ENCODE assay signal across 33 cellular contexts in the genomic region with DNA sequence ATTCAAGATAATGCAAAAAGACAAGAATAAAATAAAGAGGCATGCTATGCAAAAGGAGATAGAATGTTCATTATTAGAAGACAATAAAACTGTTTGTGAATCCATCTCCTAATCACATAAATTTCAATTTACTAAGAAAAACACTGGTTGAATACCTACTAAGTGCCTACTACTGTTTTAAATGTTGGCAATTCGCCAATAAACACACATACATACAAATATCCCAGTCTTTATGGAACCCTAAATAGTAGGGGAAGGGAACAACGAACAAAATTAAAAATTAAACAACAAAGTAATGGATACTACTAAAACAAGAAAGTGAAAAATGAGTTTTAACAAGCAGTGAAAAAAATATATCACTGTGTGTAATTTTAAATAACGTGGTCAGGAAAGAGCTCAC.
DNase-seq lines count a peak whose midpoint lies in the region; ATAC-seq, FAIRE-seq and TF ChIP-seq lines count a peak whose summit lies in the region.
"Had no signal": no experiment of that assay in that cellular context is flagged by ENCODE, and none has a peak within 500 bp of the region (broad histone marks: within the 10 kb centered on the region; RNA-seq: fewer than 3 reads in every experiment).

No MANE protein-coding gene starts in this region.

- H3K9me2 ChIP-seq in MM.1S (replicated peaks; ENCODE audit: insufficient read depth, low read length) = no peaks in the 10 kb centered on the region

- H3K79me1 ChIP-seq in neuronal stem cell (ENCODE audit: low read depth, low read length) = no peaks in the 10 kb centered on the region

- no peak for TF ChIP-seq POLR2A in HepG2 (IDR thresholded peaks at IDR 0.05; ENCODE audit: insufficient read depth in 1 of 2, low read depth in 2 of 2, low read length in 2 of 2)
- no peak for TF ChIP-seq POLR2A in right lobe of liver (IDR thresholded peaks at IDR 0.05)
- TF ChIP-seq POLR2A in K562 (conservative IDR thresholded peaks at IDR 0.05) = no peak

- no peak for DNase-seq in HepG2 (ENCODE audit: low spot score)
- no peak for DNase-seq in right lobe of liver
- DNase-seq in D721Med (ENCODE audit: insufficient read length, low spot score) = no peak
- no peak for DNase-seq in K562 (ENCODE audit: extremely low read depth in 1 of 4, low spot score in 3 of 4)
- DNase-seq in neuronal stem cell (ENCODE audit: low spot score) = no peak
- DNase-seq in MM.1S = no peak
- DNase-seq: 8988T; ACHN; AML-193; BE2C; C1 segment of cervical spinal cord; Caco-2; Calu3; CD4-positive, alpha-beta T cell; CD4-positive, CD25-positive, alpha-beta regulatory T cell; CD8-positive, alpha-beta memory T cell; CD8-positive, alpha-beta T cell; COR-L47; DMS 273 treated with DMSO at 0.1 percent for 48 hours; DMS153; DMS53; DMS79; DMS79 treated with DMSO at 0.1 percent for 48 hours; DND-41; EL had no signal

- H4K20me1 ChIP-seq in HepG2 (ENCODE audit: insufficient read depth, low read length) = no peaks in the 10 kb centered on the region
- no peaks in the 10 kb centered on the region for H4K20me1 ChIP-seq in K562 (replicated peaks; ENCODE audit: control insufficient read depth, insufficient read depth, low read length)
- H4K20me1 ChIP-seq in MM.1S (ENCODE audit: insufficient read depth, low read length) = no peaks in the 10 kb centered on the region
- H4K20me1 ChIP-seq: BLaER1; BLaER1 treated with 17β-estradiol and CSF1 and Interleukin-3, amounts not matched to agents 10 nM and 100 nM had no signal

- no peak overlapping the region for H4K8ac ChIP-seq in neuronal stem cell (ENCODE audit: low read depth, low read length)

- H3F3A ChIP-seq in MM.1S (ENCODE audit: insufficient read depth, low read length) = no peaks in the 10 kb centered on the region

- TF ChIP-seq RAD21 in HepG2 (CRISPR knock-in tag; IDR thresholded peaks at IDR 0.05) = no peak
- TF ChIP-seq RAD21 in Ishikawa (IDR thresholded peaks at IDR 0.05; ENCODE audit: low read depth) = no peak
- no peak for TF ChIP-seq RAD21 in K562 (CRISPR knock-in tag; conservative IDR thresholded peaks at IDR 0.05 in 1 of 2, IDR thresholded peaks at IDR 0.05 in 1 of 2)

- H3K4me2 ChIP-seq in HepG2 (ENCODE audit: low read depth, low read length) (no peak overlapping the region), K562 (ENCODE audit: insufficient read depth, low read length) (no peak overlapping the region), neuronal stem cell (ENCODE audit: insufficient read depth, low read length, poor library complexity, severe bottlenecking) (no peak overlapping the region), MM.1S (ENCODE audit: low read depth, low read length) (no peak overlapping the region)
- H3K4me2 ChIP-seq: A549; BLaER1; BLaER1 treated with 17β-estradiol and CSF1 and Interleukin-3, amounts not matched to agents 10 nM and 100 nM had no signal

- no peak overlapping the region for H3K4me3 ChIP-seq in HepG2 (replicated peaks in 1 of 3; ENCODE audit: insufficient read depth in 1 of 3, low read depth in 2 of 3, low read length in 3 of 3)
- H3K4me3 ChIP-seq in right lobe of liver = no peak overlapping the region
- H3K4me3 ChIP-seq in K562 = no peak overlapping the region
- H3K4me3 ChIP-seq in neuronal stem cell (ENCODE audit: low read length in 2 of 2) = no peak overlapping the region
- H3K4me3 ChIP-seq in MM.1S (ENCODE audit: low read length) = no peak overlapping the region
- H3K4me3 ChIP-seq: A549; BLaER1; BLaER1 treated with 17β-estradiol and CSF1 and Interleukin-3, amounts not matched to agents 10 nM and 100 nM had no signal

- ATAC-seq in HepG2 (no peak), right lobe of liver (no peak), K562 (no peak), HG03095 (IDR thresholded peaks at IDR 0.05; ENCODE audit: unreplicated experiment) (no peak)
- ATAC-seq: A549; CD8-positive, alpha-beta T cell had no signal

- H2BK120ac ChIP-seq in neuronal stem cell (ENCODE audit: low read depth, low read length) = no peak overlapping the region

- H3K79me2 ChIP-seq in HepG2 (ENCODE audit: insufficient read depth, low read length) (no peaks in the 10 kb centered on the region), K562 (ENCODE audit: control insufficient read depth, insufficient read depth, low read length) (no peaks in the 10 kb centered on the region), MM.1S (ENCODE audit: low read length) (no peaks in the 10 kb centered on the region)

- no peak overlapping the region for H2BK15ac ChIP-seq in neuronal stem cell (ENCODE audit: low read length)

- no peak overlapping the region for H2BK5ac ChIP-seq in neuronal stem cell (ENCODE audit: low read length)

- no peak for TF ChIP-seq EP300 in HepG2 (IDR thresholded peaks at IDR 0.05; ENCODE audit: low read depth in 2 of 2, low read length in 2 of 2)
- TF ChIP-seq EP300 in HepG2 (CRISPR knock-in tag; IDR thresholded peaks at IDR 0.05; ENCODE audit: borderline replicate concordance) = no peak
- no peak for TF ChIP-seq EP300 in Ishikawa (IDR thresholded peaks at IDR 0.05; ENCODE audit: borderline replicate concordance)
- TF ChIP-seq EP300 in K562 (IDR thresholded peaks at IDR 0.05; ENCODE audit: low read length) = no peak

- H3K14ac ChIP-seq in neuronal stem cell (ENCODE audit: low read length) = no peak overlapping the region

- no peaks in the 10 kb centered on the region for H3K27me3 ChIP-seq in HepG2 (ENCODE audit: control insufficient read depth in 1 of 2, insufficient read depth in 2 of 2, low read length in 2 of 2)
- no peaks in the 10 kb centered on the region for H3K27me3 ChIP-seq in right lobe of liver
- H3K27me3 ChIP-seq in K562 (ENCODE audit: control insufficient read depth in 2 of 2, insufficient read depth in 2 of 2, low read length in 2 of 2) = no peaks in the 10 kb centered on the region
- no peaks in the 10 kb centered on the region for H3K27me3 ChIP-seq in neuronal stem cell (ENCODE audit: control insufficient read depth in 3 of 3, insufficient read depth in 3 of 3, low read depth in 1 of 3, low read length in 3 of 3)
- no peaks in the 10 kb centered on the region for H3K27me3 ChIP-seq in MM.1S (replicated peaks; ENCODE audit: insufficient read depth, low read length)
- H3K27me3 ChIP-seq: BE2C; BLaER1; BLaER1 treated with 17β-estradiol and CSF1 and Interleukin-3, amounts not matched to agents 10 nM and 100 nM had no signal

- no peak overlapping the region for H2BK12ac ChIP-seq in neuronal stem cell (ENCODE audit: low read length)

- no peak overlapping the region for H3K23ac ChIP-seq in neuronal stem cell (ENCODE audit: low read depth, low read length, poor library complexity)

- H3K4me1 ChIP-seq in HepG2 (ENCODE audit: insufficient read depth, low read length) (no peaks in the 10 kb centered on the region), right lobe of liver (no peaks in the 10 kb centered on the region), K562 (replicated peaks in 1 of 2; ENCODE audit: control insufficient read depth in 2 of 2, insufficient read depth in 2 of 2, low read length in 2 of 2) (no peaks in the 10 kb centered on the region), neuronal stem cell (ENCODE audit: control insufficient read depth in 2 of 2, insufficient read depth in 1 of 2, low read depth in 1 of 2, low read length in 2 of 2) (no peaks in the 10 kb centered on the region), MM.1S (ENCODE audit: low read length) (no peaks in the 10 kb centered on the region)
- H3K4me1 ChIP-seq: A549; BE2C; BLaER1 treated with 17β-estradiol and CSF1 and Interleukin-3, amounts not matched to agents 10 nM and 100 nM; Caco-2 had no signal

- no peaks in the 10 kb centered on the region for H3K9me1 ChIP-seq in K562 (ENCODE audit: control insufficient read depth, insufficient read depth, low read length)

- no peaks in the 10 kb centered on the region for H3K36me3 ChIP-seq in HepG2 (replicated peaks in 1 of 2; ENCODE audit: control insufficient read depth in 1 of 2, insufficient read depth in 2 of 2, low read length in 2 of 2)
- no peaks in the 10 kb centered on the region for H3K36me3 ChIP-seq in right lobe of liver
- H3K36me3 ChIP-seq in K562 (ENCODE audit: control insufficient read depth, insufficient read depth, low read length) = no peaks in the 10 kb centered on the region
- H3K36me3 ChIP-seq in neuronal stem cell (replicated peaks in 1 of 2; ENCODE audit: control insufficient read depth in 2 of 2, insufficient read depth in 2 of 2, low read length in 2 of 2) = no peaks in the 10 kb centered on the region
- no peaks in the 10 kb centered on the region for H3K36me3 ChIP-seq in MM.1S (replicated peaks; ENCODE audit: insufficient read depth, low read length)
- H3K36me3 ChIP-seq: BE2C had no signal

- H2AK5ac ChIP-seq in neuronal stem cell (ENCODE audit: low read depth, low read length) = no peak overlapping the region

- H3K9me3 ChIP-seq in HepG2 (ENCODE audit: low read length) (no peaks in the 10 kb centered on the region), right lobe of liver (no peaks in the 10 kb centered on the region), K562 (replicated peaks; ENCODE audit: control insufficient read depth, insufficient read depth, low read depth, low read length) (no peaks in the 10 kb centered on the region), neuronal stem cell (replicated peaks in 1 of 2; ENCODE audit: control insufficient read depth in 2 of 2, insufficient read depth in 1 of 2, low read depth in 1 of 2, low read length in 2 of 2) (no peaks in the 10 kb centered on the region), MM.1S (replicated peaks; ENCODE audit: insufficient read depth, low read length) (no peaks in the 10 kb centered on the region)
- H3K9me3 ChIP-seq: A549, BE2C, Caco-2 had no signal

- POLR2A ChIA-PET in HepG2 (lab: Yijun Ruan, JAX) (no interaction called here), K562 (lab: Yijun Ruan, JAX) (no interaction called here)

- H3K4ac ChIP-seq in neuronal stem cell (ENCODE audit: low read length) = no peak overlapping the region

- no peak overlapping the region for H3K18ac ChIP-seq in neuronal stem cell (ENCODE audit: low read length)

- H3K27ac ChIP-seq in HepG2 (ENCODE audit: extremely low read length, insufficient read depth, low read length) (no peak overlapping the region), right lobe of liver (no peak overlapping the region), K562 (ENCODE audit: extremely low read depth, low read depth, low read length) (no peak overlapping the region), neuronal stem cell (replicated peaks; ENCODE audit: low read length) (no peak overlapping the region), MM.1S (ENCODE audit: low read length) (no peak overlapping the region)
- H3K27ac ChIP-seq: 22Rv1; A549; BLaER1; BLaER1 treated with 17β-estradiol and CSF1 and Interleukin-3, amounts not matched to agents 10 nM and 100 nM; C4-2B had no signal

- H2AFZ ChIP-seq in HepG2 (ENCODE audit: low read length) (no peak overlapping the region), K562 (ENCODE audit: low read depth, low read length) (no peak overlapping the region), neuronal stem cell (ENCODE audit: low read length) (no peak overlapping the region), MM.1S (ENCODE audit: low read length) (no peak overlapping the region)

- 5% methylated on average over 3 of the region's 3 CpGs for WGBS in HepG2 (ENCODE audit: low lambda C conversion rate)
- 66% methylated on average over 3 of the region's 3 CpGs for WGBS in right lobe of liver (ENCODE audit: insufficient coverage, low coverage, low lambda C conversion rate, missing lambda C conversion rate)
- 4% methylated on average over 3 of the region's 3 CpGs for WGBS in K562 (ENCODE audit: insufficient coverage, low coverage, missing lambda C conversion rate)
- no CpG with 5 or more reads among the region's 3 CpGs for WGBS in neuronal stem cell (ENCODE audit: extremely low coverage in 2 of 2, insufficient read length in 2 of 2, insufficient replicate concordance in 1 of 2), 2 donors

- intact Hi-C loops in HepG2 (cut with micrococcal nuclease; ENCODE audit: unreplicated experiment) (no loop called here), right lobe of liver (cut with DNase I) (no loop called here), K562 (cut with micrococcal nuclease) (no loop called here)

- FAIRE-seq in HepG2 (lab: Jason Lieb, UNC) (no peak), D721Med (lab: Jason Lieb, UNC) (peak; percentile 38), K562 (lab: Jason Lieb, UNC) (no peak)
- FAIRE-seq: A204.1, A549 had no signal

- CTCF ChIA-PET in HepG2 (lab: Yijun Ruan, JAX; ENCODE audit: low intra/inter-chr PET ratio, low total read pairs) (no interaction called here), K562 (lab: Yijun Ruan, JAX; ENCODE audit: low intra/inter-chr PET ratio) (no interaction called here)

- no peak overlapping the region for H4K91ac ChIP-seq in neuronal stem cell (ENCODE audit: low read depth, low read length, poor library complexity)

- H3K9ac ChIP-seq in HepG2 (ENCODE audit: insufficient read depth, low read depth, low read length) (no peak overlapping the region), K562 (ENCODE audit: insufficient read depth in 1 of 2, low read depth in 2 of 2, low read length in 2 of 2) (no peak overlapping the region), neuronal stem cell (ENCODE audit: low read depth, low read length, poor library complexity) (no peak overlapping the region), MM.1S (ENCODE audit: low read length) (no peak overlapping the region)
- H3K9ac ChIP-seq: BLaER1; BLaER1 treated with 17β-estradiol and CSF1 and Interleukin-3, amounts not matched to agents 10 nM and 100 nM had no signal

- TF ChIP-seq CTCF in HepG2 (CRISPR knock-in tag; IDR thresholded peaks at IDR 0.05) = no peak
- no peak for TF ChIP-seq CTCF in right lobe of liver (IDR thresholded peaks at IDR 0.05)
- no peak for TF ChIP-seq CTCF in D721Med (IDR thresholded peaks at IDR 0.05; ENCODE audit: insufficient read depth, missing control alignments)
- TF ChIP-seq CTCF in K562 (IDR thresholded peaks at IDR 0.05 in 2 of 3, conservative IDR thresholded peaks at IDR 0.05 in 1 of 3; ENCODE audit: insufficient read depth in 2 of 3, low read depth in 1 of 3, low read length in 3 of 3) = no peak
- TF ChIP-seq CTCF in MM.1S (IDR thresholded peaks at IDR 0.05; ENCODE audit: low read length) = no peak

- in situ Hi-C loops in HepG2 (cut with HindIII; ENCODE audit: extremely low pct_ligation_motif_present, low pct_unique_long_range_greater_than_20kb) = no loop called here
- in situ Hi-C loops in K562 (cut with MboI) = no loop called here

- BruUV-seq in HepG2 (replicated peaks; lab: Mats Ljungman, UMichigan) = no TSS peak
- no TSS peak for BruUV-seq in K562 (replicated peaks; lab: Mats Ljungman, UMichigan)

Comparison
In these comparisons a context has a peak if more than half of its experiments do, and no peak if none do; other contexts are left out.
1. Of the 241 proteins assayed by ChIP-seq in both HepG2 and K562: peak only in HepG2: none; only in K562: NFIC; in both: none; in neither: 240.